In genomic region chr3:188211476-188211875, GRCh38 we compare ENCODE assay signal across 11 cellular contexts. TPM values are rescaled to one million over a fixed set of nuclear protein-coding genes. Genes with fewer than 3 reads are reported as not detected.
DNase-seq lines count a peak whose midpoint lies in the region; ATAC-seq and TF ChIP-seq lines count a peak whose summit lies in the region.
"Had no signal": no experiment of that assay in that cellular context is flagged by ENCODE, and none has a peak within 500 bp of the region (broad histone marks: within the 10 kb centered on the region; RNA-seq: fewer than 3 reads in every experiment).

No MANE protein-coding gene starts in this region.

- H3K9ac ChIP-seq in PC-3 (ENCODE audit: low read length) = no peak overlapping the region

- H3F3A ChIP-seq in PC-3 (ENCODE audit: low read length, unreplicated experiment) = no peaks in the 10 kb centered on the region

- no peak overlapping the region for H3K4me2 ChIP-seq in PC-3 (ENCODE audit: low read length)
- H3K4me2 ChIP-seq: PC-9 had no signal

- POLR2A ChIA-PET in AG04450 (lab: Yijun Ruan, JAX) = interaction anchor here (0.8 to 1.0 kb wide), 2 partner anchors 12 to 466 kb away, joined by 4 read pairs; partner anchors contain the start of gene BCL6
- POLR2A ChIA-PET in PC-3 (lab: Charles Lee; ENCODE audit: unreplicated experiment) = no interaction called here

- intact Hi-C loops in left ventricle myocardium inferior (cut with micrococcal nuclease) = no loop called here
- intact Hi-C loops in PC-3 (cut with micrococcal nuclease) = no loop called here

- no peaks in the 10 kb centered on the region for H3K36me3 ChIP-seq in left ventricle myocardium inferior
- no peaks in the 10 kb centered on the region for H3K36me3 ChIP-seq in PC-3 (ENCODE audit: low read depth, low read length)

- H4K20me1 ChIP-seq in PC-3 (ENCODE audit: low read length) = no peaks in the 10 kb centered on the region

- H3K27me3 ChIP-seq in AG04450 (ENCODE audit: control insufficient read depth, insufficient read depth, low read length) (no peaks in the 10 kb centered on the region), left ventricle myocardium inferior (ENCODE audit: low read depth) (no peaks in the 10 kb centered on the region), PC-3 (ENCODE audit: low read length) (no peaks in the 10 kb centered on the region)

- H3K4me3 ChIP-seq in AG04450 (ENCODE audit: low read depth, low read length) (no peak overlapping the region), left ventricle myocardium inferior (no peak overlapping the region), PC-3 (ENCODE audit: low read length) (no peak overlapping the region)
- H3K4me3 ChIP-seq: PC-9 had no signal

- no peak overlapping the region for H2AFZ ChIP-seq in PC-3 (ENCODE audit: low read length)
- H2AFZ ChIP-seq: PC-9 had no signal

- CTCF ChIA-PET in AG04450 (lab: Charles Lee) (interaction anchor here (1.0 to 1.9 kb wide), 3 partner anchors 464 to 1072 kb away, joined by 3 to 7 read pairs (median 4); partner anchors contain the start of gene RPL39L), PC-3 (lab: Charles Lee) (interaction anchor here (0.6 kb wide), 1 partner anchor 503 kb away, joined by 4 read pairs; no protein-coding TSS in a partner anchor)

- no peaks in the 10 kb centered on the region for H3K9me3 ChIP-seq in AG04450 (ENCODE audit: control insufficient read depth, insufficient read depth, low read length)
- H3K9me3 ChIP-seq in left ventricle myocardium inferior (replicated peaks) = no peaks in the 10 kb centered on the region
- H3K9me3 ChIP-seq in PC-3 (ENCODE audit: low read length) = no peaks in the 10 kb centered on the region

- H3K4me1 ChIP-seq in left ventricle myocardium inferior (peaks cover 80% of the 10 kb centered on the region), PC-3 (ENCODE audit: insufficient read depth, low read length) (no peaks in the 10 kb centered on the region)

- H3K9me2 ChIP-seq in PC-3 (replicated peaks; ENCODE audit: low read length) = no peaks in the 10 kb centered on the region

- H3K27ac ChIP-seq in AG04450 (ENCODE audit: low read depth, low read length) (peak overlapping the region; percentile 96), left ventricle myocardium inferior (replicated peaks) (peak overlapping the region; percentile 53), PC-3 (ENCODE audit: low read length) (no peak overlapping the region)
- H3K27ac ChIP-seq: PC-9 had no signal

- BruUV-seq in PC-3 (replicated peaks; lab: Mats Ljungman, UMichigan) = no TSS peak

- DNase-seq in AG04450 (ENCODE audit: low read depth, low spot score) (no peak), left ventricle myocardium inferior (no peak), renal cortical epithelial cell (ENCODE audit: low read depth) (peak; percentile 81), activated gamma-delta T cell treated with Interleukin-2 at 50 U/mL for 16 hours (no peak), PC-3 (no peak)
- DNase-seq: activated CD4-positive, alpha-beta memory T cell treated with anti-CD3 and anti-CD28 coated beads for 36 hours; NCI-H345; PC-9 had no signal

- no peaks in the 10 kb centered on the region for H3K79me2 ChIP-seq in PC-3 (ENCODE audit: low read length)

- no peak for TF ChIP-seq CTCF in AG04450 (IDR thresholded peaks at IDR 0.05; ENCODE audit: low read depth, low read length)
- TF ChIP-seq CTCF in left ventricle myocardium inferior (IDR thresholded peaks at IDR 0.05; ENCODE audit: borderline replicate concordance) = no peak
- TF ChIP-seq CTCF in PC-3 (conservative IDR thresholded peaks at IDR 0.05; ENCODE audit: low read depth, low read length) = no peak

- ATAC-seq in SK-N-SH treated with all-trans-retinoic acid at 6 μM for 48 hours = peak; percentile 23
- ATAC-seq in GM19397 (IDR thresholded peaks at IDR 0.05; ENCODE audit: unreplicated experiment) = no peak
- ATAC-seq in PC-3 = no peak
- no peak for ATAC-seq in GM18502 (IDR thresholded peaks at IDR 0.05; ENCODE audit: poor library complexity, unreplicated experiment)

TF ChIP-seq in SK-N-SH treated with all-trans-retinoic acid at 6 μM for 48 hours, 23 proteins besides CTCF, POLR2A, EP300 and RAD21:
- TF ChIP-seq GLIS3 (CRISPR knock-in tag; IDR thresholded peaks at IDR 0.05) = no peak
- no peak for TF ChIP-seq ZC3H10 (CRISPR knock-in tag; IDR thresholded peaks at IDR 0.05)
- TF ChIP-seq SNAI2 (CRISPR knock-in tag; IDR thresholded peaks at IDR 0.05) = no peak
- no peak for TF ChIP-seq POU6F1 (CRISPR knock-in tag; IDR thresholded peaks at IDR 0.05; ENCODE audit: borderline replicate concordance, low read depth)

RNA-seq across cellular contexts. Expression of gene LPP, which starts 57.5 kb away (rescaled TPM):
- 64.2 and 76.3 TPM in 2 replicates for polyA plus RNA-seq in AG04450 (2011; rRNA removed)
- polyA minus RNA-seq in AG04450 (2011; rRNA and poly(A)+ RNA removed) = 632 and 1,065 TPM in 2 replicates
- 97.4 TPM for total RNA-seq in left ventricle myocardium inferior
- total RNA-seq in renal cortical epithelial cell = 83.2 and 95.5 TPM in 2 replicates
- 20.4 and 21.3 TPM in 2 replicates for total RNA-seq in PC-3 (2014; rRNA removed)
